11 cellular contexts compared by ENCODE assay signal in genomic region chr2:57892920-57893319, GRCh38.
A peak's percentile ranks its signal among the peaks of the same experiment; 100 is the strongest.
DNase-seq lines count a peak whose midpoint lies in the region; ATAC-seq and TF ChIP-seq lines count a peak whose summit lies in the region.
"Had no signal": no experiment of that assay in that cellular context is flagged by ENCODE, and none has a peak within 500 bp of the region (broad histone marks: within the 10 kb centered on the region; RNA-seq: fewer than 3 reads in every experiment).

No MANE protein-coding gene starts in this region.

- H3K27me3 Mint-ChIP-seq in naive thymus-derived CD4-positive, alpha-beta T cell = peaks cover 0 to 3% (median 0%) of the 10 kb centered on the region in 5 donors

- H3K4me3 Mint-ChIP-seq in naive thymus-derived CD4-positive, alpha-beta T cell = no peak overlapping the region
- H3K4me3 Mint-ChIP-seq: T-helper 1 cell treated with Interleukin-12 subunit alpha and Interleukin-12 subunit beta and Interleukin-4 antibody, amounts not matched to agents 30 μg/mL and 1 μg/mL, for 36 hours had no signal

- CTCF ChIA-PET in naive thymus-derived CD4-positive, alpha-beta T cell (lab: Charles Lee) = no interaction called here

- no peak overlapping the region for H3K27ac ChIP-seq in naive thymus-derived CD4-positive, alpha-beta T cell (ENCODE audit: low read depth, low read length)
- H3K27ac ChIP-seq in thyroid gland = no peak overlapping the region

- intact Hi-C loops in naive thymus-derived CD4-positive, alpha-beta T cell (cut with micrococcal nuclease) = no loop called here
- intact Hi-C loops in thyroid gland (cut with DNase I) = no loop called here

- H3K9me3 ChIP-seq in naive thymus-derived CD4-positive, alpha-beta T cell (ENCODE audit: control insufficient read depth in 2 of 3, low read length in 3 of 3) = no peaks in the 10 kb centered on the region
- H3K9me3 ChIP-seq in thyroid gland = no peaks in the 10 kb centered on the region

- DNase-seq in naive thymus-derived CD4-positive, alpha-beta T cell = no peak
- DNase-seq in thyroid gland (no peak), nucleus accumbens (lab: John Stamatoyannopoulos, UW) (no peak), NCI-H2171 treated with DMSO at 0.1 percent for 48 hours (lab: John Stamatoyannopoulos, UW) (no peak), NCI-H526 (lab: John Stamatoyannopoulos, UW) (no peak)
- DNase-seq: DMS 273 treated with DMSO at 0.1 percent for 48 hours; stimulated activated naive CD8-positive, alpha-beta T cell treated with anti-CD3 and anti-CD28 coated beads, Interleukin-15, Interleukin-2, amounts not matched to agents 100 U/mL and 50 U/mL, for 24 hours had no signal

- ATAC-seq in GM18870 (IDR thresholded peaks at IDR 0.05; ENCODE audit: unreplicated experiment) (peak; percentile 83), GM21723 (IDR thresholded peaks at IDR 0.05; ENCODE audit: unreplicated experiment) (peak; percentile 84), HG03280 (IDR thresholded peaks at IDR 0.05; ENCODE audit: unreplicated experiment) (peak; percentile 66)
- peak; percentile 57 for ATAC-seq in naive thymus-derived CD4-positive, alpha-beta T cell
- ATAC-seq: stimulated activated naive CD8-positive, alpha-beta T cell treated with anti-CD3 and anti-CD28 coated beads, Interleukin-15, Interleukin-2, amounts not matched to agents 100 U/mL and 50 U/mL, for 24 hours had no signal

- no peak overlapping the region for H3K27ac Mint-ChIP-seq in naive thymus-derived CD4-positive, alpha-beta T cell
- H3K27ac Mint-ChIP-seq: T-helper 1 cell treated with Interleukin-12 subunit alpha and Interleukin-12 subunit beta and Interleukin-4 antibody, amounts not matched to agents 30 μg/mL and 1 μg/mL, for 36 hours had no signal

- no peaks in the 10 kb centered on the region for H3K27me3 ChIP-seq in naive thymus-derived CD4-positive, alpha-beta T cell (ENCODE audit: control insufficient read depth in 2 of 2, insufficient read depth in 2 of 2, low read length in 2 of 2)
- no peaks in the 10 kb centered on the region for H3K27me3 ChIP-seq in thyroid gland

- H3K4me3 ChIP-seq in naive thymus-derived CD4-positive, alpha-beta T cell (ENCODE audit: low read length) = no peak overlapping the region
- no peak overlapping the region for H3K4me3 ChIP-seq in thyroid gland (replicated peaks in 1 of 3)

- TF ChIP-seq POLR2A in thyroid gland (IDR thresholded peaks at IDR 0.05) = no peak

- no peaks in the 10 kb centered on the region for H3K36me3 ChIP-seq in naive thymus-derived CD4-positive, alpha-beta T cell (ENCODE audit: control insufficient read depth in 2 of 3, insufficient read depth in 3 of 3, low read length in 3 of 3)
- no peaks in the 10 kb centered on the region for H3K36me3 ChIP-seq in thyroid gland

- H3K36me3 Mint-ChIP-seq in naive thymus-derived CD4-positive, alpha-beta T cell = no peaks in the 10 kb centered on the region

- POLR2A ChIA-PET in naive thymus-derived CD4-positive, alpha-beta T cell (lab: Charles Lee) = no interaction called here

- no peak for TF ChIP-seq CTCF in thyroid gland (IDR thresholded peaks at IDR 0.05)

- no peaks in the 10 kb centered on the region for H3K4me1 ChIP-seq in naive thymus-derived CD4-positive, alpha-beta T cell (ENCODE audit: control insufficient read depth in 2 of 2, insufficient read depth in 2 of 2, low read length in 2 of 2)
- H3K4me1 ChIP-seq in thyroid gland = no peaks in the 10 kb centered on the region

- WGBS in thyroid gland, 2 donors = 80 to 82% methylated on average over 3 of the region's 3 CpGs

- peaks cover 0 to 13% (median 9%) of the 10 kb centered on the region in 7 donors for H3K4me1 Mint-ChIP-seq in naive thymus-derived CD4-positive, alpha-beta T cell

- H3K9me3 Mint-ChIP-seq in naive thymus-derived CD4-positive, alpha-beta T cell = no peaks in the 10 kb centered on the region
- H3K9me3 Mint-ChIP-seq: T-helper 1 cell treated with Interleukin-12 subunit alpha and Interleukin-12 subunit beta and Interleukin-4 antibody, amounts not matched to agents 30 μg/mL and 1 μg/mL, for 36 hours had no signal
